ENCODE assay signal across 10 cellular contexts in genomic region chr14:61145258-61145902, GRCh38.
DNase-seq lines count a peak whose midpoint lies in the region; TF ChIP-seq lines count a peak whose summit lies in the region.
"Had no signal": no experiment of that assay in that cellular context is flagged by ENCODE, and none has a peak within 500 bp of the region (broad histone marks: within the 10 kb centered on the region; RNA-seq: fewer than 3 reads in every experiment).

No MANE protein-coding gene starts in this region.

- H3K9me3 ChIP-seq in esophagus muscularis mucosa: peaks cover 0 to 3% (median 1%) of the 10 kb centered on the region in 4 donors

- peaks cover 13 to 41% (median 38%) of the 10 kb centered on the region in 4 donors for H3K4me1 ChIP-seq in esophagus muscularis mucosa

- no peaks in the 10 kb centered on the region for H3K27me3 ChIP-seq in esophagus muscularis mucosa
- H3K27me3 ChIP-seq in H7 (ENCODE audit: control insufficient read depth, insufficient read depth, low read length): no peaks in the 10 kb centered on the region

- no peak for TF ChIP-seq POLR2A in esophagus muscularis mucosa (IDR thresholded peaks at IDR 0.05; ENCODE audit: low read depth)

- intact Hi-C loops in esophagus muscularis mucosa (cut with DNase I): no loop called here

- WGBS in esophagus muscularis mucosa: 17% methylated on average over 7 of the region's 7 CpGs

- DNase-seq in AG20443 (ENCODE audit: low spot score) (peak; percentile 82), NCI-H345 (lab: John Stamatoyannopoulos, UW) (peak; percentile 56), esophagus muscularis mucosa (ENCODE audit: extremely low spot score) (peak; percentile 80), non-pigmented ciliary epithelial cell (ENCODE audit: low read depth) (peak; percentile 85), NCI-H2196 (lab: John Stamatoyannopoulos, UW; ENCODE audit: unreplicated experiment) (no peak), H7 (no peak), SHP77 (lab: John Stamatoyannopoulos, UW) (no peak)
- no peak for DNase-seq in activated CD4-positive, alpha-beta T cell treated with anti-CD3 and anti-CD28 coated beads, Interleukin-2, amount 50 U/mL, for 1 hour
- DNase-seq: activated naive CD8-positive, alpha-beta T cell treated with anti-CD3 and anti-CD28 coated beads, Interleukin-2, amount 10 ng/mL, durations not matched to agents 7 days and 5 days; left colon had no signal

- H3K36me3 ChIP-seq in esophagus muscularis mucosa (no peaks in the 10 kb centered on the region), H7 (replicated peaks; ENCODE audit: control insufficient read depth, insufficient read depth, low read length) (no peaks in the 10 kb centered on the region)

- no peak overlapping the region for H3K4me3 ChIP-seq in esophagus muscularis mucosa
- H3K4me3 ChIP-seq in H7 (ENCODE audit: insufficient read depth, low read depth, low read length): no peak overlapping the region

- no peak for TF ChIP-seq EP300 in esophagus muscularis mucosa (IDR thresholded peaks at IDR 0.05)

- TF ChIP-seq CTCF in esophagus muscularis mucosa (IDR thresholded peaks at IDR 0.05): no peak

- H3K27ac ChIP-seq in esophagus muscularis mucosa (replicated peaks in 1 of 4): peak overlapping the region; percentile 65 to 80 (median 74)

Comparison
In these comparisons a context has a peak if more than half of its experiments do, and no peak if none do; other contexts are left out.
1. DNase-seq: peak in AG20443 (single experiment), NCI-H345 (single experiment), esophagus muscularis mucosa (single experiment) and non-pigmented ciliary epithelial cell (single experiment); none in activated CD4-positive, alpha-beta T cell treated with anti-CD3 and anti-CD28 coated beads, Interleukin-2, amount 50 U/mL, for 1 hour (single experiment), NCI-H2196 (single experiment), H7 (single experiment) and SHP77 (0 of 2).